Comparison of ENCODE assay signal across 8 cellular contexts in genomic region chr7:150685219-150686029, GRCh38. TPM values are rescaled to one million over a fixed set of nuclear protein-coding genes. Genes with fewer than 3 reads are reported as not detected.
DNase-seq lines count a peak whose midpoint lies in the region; ATAC-seq and TF ChIP-seq lines count a peak whose summit lies in the region.

Gene GIMAP2 (plus strand): TSS chr7:150685706. CDS start chr7:150687060, 1,354 bp downstream.

- no peaks in the 10 kb centered on the region for H4K20me1 ChIP-seq in mammary epithelial cell (ENCODE audit: insufficient read depth, low read length)

- intact Hi-C loops in mammary epithelial cell (cut with micrococcal nuclease) = loop anchor here (5.0 kb wide), 1 partner anchor 67 kb away; no protein-coding TSS in a partner anchor
- intact Hi-C loops in transverse colon (cut with DNase I; ENCODE audit: low total_unique reads) = no loop called here

- H3K4me2 ChIP-seq in mammary epithelial cell (ENCODE audit: insufficient read depth, low read depth, low read length) = peak within 1 kb of the TSS; percentile 88

- no peaks in the 10 kb centered on the region for H3K36me3 ChIP-seq in mammary epithelial cell (ENCODE audit: insufficient read depth, low read length)
- H3K36me3 ChIP-seq in lung (ENCODE audit: control insufficient read depth in 2 of 2, insufficient read depth in 2 of 2, low read length in 2 of 2) = peaks cover 0 to 3% of the 10 kb centered on the region in 2 donors
- H3K36me3 ChIP-seq in transverse colon = peaks cover 0 to 5% (median 0%) of the 10 kb centered on the region in 4 donors

- CTCF ChIA-PET in mammary epithelial cell (lab: Charles Lee; ENCODE audit: low non-redundant PET) = no interaction called here

- peak within 1 kb of the TSS in 2 of 3 experiments; percentile 17 to 34 for H3K4me3 ChIP-seq in mammary epithelial cell (replicated peaks in 1 of 3; ENCODE audit: insufficient read depth in 1 of 3, low read depth in 2 of 3, low read length in 3 of 3)
- H3K4me3 ChIP-seq in lung = peak within 1 kb of the TSS; percentile 28
- H3K4me3 ChIP-seq in transverse colon = peak within 1 kb of the TSS; percentile 2 to 56 (median 30)

- WGBS in mammary epithelial cell (ENCODE audit: low coverage, missing lambda C conversion rate) = 17% methylated on average over 6 of the region's 6 CpGs
- WGBS in lung, 2 donors = 1 to 3% methylated on average over 6 of the region's 6 CpGs
- 3 to 8% methylated on average over 6 of the region's 6 CpGs for WGBS in transverse colon (ENCODE audit: low coverage in 1 of 2), 2 donors

- BruUV-seq in mammary epithelial cell (replicated peaks; lab: Mats Ljungman, UMichigan) = no TSS peak

- TF ChIP-seq EP300 in transverse colon (IDR thresholded peaks at IDR 0.05; ENCODE audit: low read depth) = no peak

- ATAC-seq in HG02678 (IDR thresholded peaks at IDR 0.05; ENCODE audit: unreplicated experiment) (peak; percentile 97), lung (ENCODE audit: insufficient read depth, low FRiP score) (no peak)

- H2AFZ ChIP-seq in mammary epithelial cell (ENCODE audit: low read depth, low read length) = peak within 1 kb of the TSS; percentile 87

- no peaks in the 10 kb centered on the region for H3K27me3 ChIP-seq in mammary epithelial cell (ENCODE audit: insufficient read depth, low read length)
- no peaks in the 10 kb centered on the region for H3K27me3 ChIP-seq in lung (ENCODE audit: control insufficient read depth, insufficient read depth)
- no peaks in the 10 kb centered on the region for H3K27me3 ChIP-seq in transverse colon

- TF ChIP-seq POLR2A in transverse colon (IDR thresholded peaks at IDR 0.05) = no peak

- in situ Hi-C loops in mammary epithelial cell (cut with MboI; ENCODE audit: low sequenced_read_pairs in 2 of 2) = no loop called here
- in situ Hi-C loops in transverse colon (cut with MboI; ENCODE audit: low pct_ligation_motif_present in 1 of 4, low pct_unique_long_range_greater_than_20kb in 1 of 4, low sequenced_read_pairs in 3 of 4) = no loop called here

- H3K79me2 ChIP-seq in mammary epithelial cell (ENCODE audit: insufficient read depth, low read length) = no peaks in the 10 kb centered on the region

- H3K9ac ChIP-seq in mammary epithelial cell (ENCODE audit: insufficient read depth, low read length) = no peak within 1 kb of the TSS

- no peak within 1 kb of the TSS for H3K27ac ChIP-seq in mammary epithelial cell (ENCODE audit: insufficient read depth, low read depth, low read length)
- peak within 1 kb of the TSS; percentile 81 to 93 for H3K27ac ChIP-seq in lung (ENCODE audit: low read depth in 1 of 2, low read length in 1 of 2)
- peak within 1 kb of the TSS; percentile 71 to 86 (median 76) for H3K27ac ChIP-seq in transverse colon

- TF ChIP-seq CTCF in mammary epithelial cell (conservative IDR thresholded peaks at IDR 0.05 in 1 of 2, IDR thresholded peaks at IDR 0.05 in 1 of 2; ENCODE audit: extremely low read depth in 1 of 2, insufficient read depth in 1 of 2, low read depth in 1 of 2, low read length in 2 of 2) = no peak
- TF ChIP-seq CTCF in lung (IDR thresholded peaks at IDR 0.05; ENCODE audit: control extremely low read depth, extremely low read depth) = no peak
- TF ChIP-seq CTCF in transverse colon (IDR thresholded peaks at IDR 0.05) = no peak

- peak; percentile 39 for DNase-seq in stimulated activated CD4-positive, alpha-beta T cell treated with anti-CD3 and anti-CD28 coated beads, Interleukin-2, amount 100 ng/mL, for 4 hours (ENCODE audit: low read depth)
- DNase-seq in stimulated activated CD4-positive, alpha-beta T cell treated with anti-CD3 and anti-CD28 coated beads, Interleukin-12 subunit alpha, Interleukin-12 subunit beta, amount 100 ng/mL, for 4 hours = no peak
- DNase-seq in NOMO-1 treated with DMSO at 0.1 percent for 48 hours (lab: John Stamatoyannopoulos, UW; ENCODE audit: unreplicated experiment) = peak; percentile 53
- peak; percentile 43 for DNase-seq in mammary epithelial cell
- DNase-seq in lung (ENCODE audit: low spot score) = no peak
- no peak for DNase-seq in transverse colon
- no peak for DNase-seq in ecto neural progenitor cell (ENCODE audit: low spot score)

- dilution Hi-C loops in mammary epithelial cell (cut with HindIII; ENCODE audit: low sequenced_read_pairs) = no loop called here

- H3K4me1 ChIP-seq in mammary epithelial cell (ENCODE audit: insufficient read depth, low read length) (peaks cover 3% of the 10 kb centered on the region), lung (ENCODE audit: control insufficient read depth in 2 of 2, insufficient read depth in 2 of 2, low read length in 2 of 2) (peaks cover 3 to 7% of the 10 kb centered on the region in 2 donors), transverse colon (peaks cover 0 to 24% (median 4%) of the 10 kb centered on the region in 4 donors)

- H3K9me3 ChIP-seq in mammary epithelial cell (replicated peaks; ENCODE audit: insufficient read depth, low read length) (no peaks in the 10 kb centered on the region), lung (ENCODE audit: control insufficient read depth in 2 of 2, insufficient read depth in 1 of 2, low read length in 1 of 2) (peaks cover 0 to 6% of the 10 kb centered on the region in 2 donors), transverse colon (no peaks in the 10 kb centered on the region)

RNA-seq across cellular contexts. Expression of gene GIMAP2, which starts in this region (rescaled TPM):
- total RNA-seq in mammary epithelial cell = 1 to 10 TPM; 1.3 to 1.4 TPM
- polyA plus RNA-seq in mammary epithelial cell = 0.31 TPM
- not detected for polyA minus RNA-seq in mammary epithelial cell
- 10 to 100 TPM; 14.1 to 24.9 TPM for total RNA-seq in lung
- 10 to 100 TPM; 10.7 to 22.0 TPM for polyA plus RNA-seq in lung
- total RNA-seq in transverse colon = 10 to 100 TPM in 1 of 4 donors, 1 to 10 TPM in 1, not detected in 2; 4.5 to 16.2 TPM

Comparison
In these comparisons a context has a peak if more than half of its experiments do, and no peak if none do; other contexts are left out.
1. DNase-seq: peak in stimulated activated CD4-positive, alpha-beta T cell treated with anti-CD3 and anti-CD28 coated beads, Interleukin-2, amount 100 ng/mL, for 4 hours (single experiment), NOMO-1 treated with DMSO at 0.1 percent for 48 hours (single experiment) and mammary epithelial cell (single experiment); none in stimulated activated CD4-positive, alpha-beta T cell treated with anti-CD3 and anti-CD28 coated beads, Interleukin-12 subunit alpha, Interleukin-12 subunit beta, amount 100 ng/mL, for 4 hours (single experiment), lung (single experiment), transverse colon (single experiment) and ecto neural progenitor cell (single experiment).
2. Peak in every context shown above with its lines, with median percentiles within 50 percentile points of each other: H3K4me3 ChIP-seq.